In genomic region chr10:118110750-118111149, GRCh38 we compare ENCODE assay signal across 26 cellular contexts.
"Had no signal": no experiment of that assay in that cellular context is flagged by ENCODE, and none has a peak within 500 bp of the region (broad histone marks: within the 10 kb centered on the region; RNA-seq: fewer than 3 reads in every experiment).

No MANE protein-coding gene starts in this region.

- H3K27ac Mint-ChIP-seq: neural progenitor cell; progenitor cell of endocrine pancreas; stimulated activated effector memory CD8-positive, alpha-beta T cell treated with anti-CD3 and anti-CD28 coated beads, Interleukin-12 subunit alpha, Interleukin-12 subunit beta, amount 100 ng/mL, for 72 hours; stimulated activated naive B cell treated with anti-CD40 and anti-IgM and Interleukin-4, amounts not matched to agents 10 μg/mL and 1 μg/mL and 100 μg/mL, for 72 hours; stimulated activated naive CD8-positive, alpha-beta T cell treated with anti-CD3 and anti-CD28 coated beads, Interleukin-15, Interleukin-2, amounts not matched to agents 100 ng/mL and 50 ng/mL, for 24 hours had no signal

- H3K36me3 Mint-ChIP-seq: neural progenitor cell; stimulated activated effector memory CD8-positive, alpha-beta T cell treated with anti-CD3 and anti-CD28 coated beads, Interleukin-12 subunit alpha, Interleukin-12 subunit beta, amount 100 ng/mL, for 72 hours; stimulated activated naive B cell treated with anti-CD40 and anti-IgM and Interleukin-4, amounts not matched to agents 10 μg/mL and 1 μg/mL and 100 μg/mL, for 72 hours had no signal

- H3K4me3 Mint-ChIP-seq: nephron; neural progenitor cell; stimulated activated effector memory CD8-positive, alpha-beta T cell treated with anti-CD3 and anti-CD28 coated beads, Interleukin-12 subunit alpha, Interleukin-12 subunit beta, amount 100 ng/mL, for 72 hours; stimulated activated naive B cell treated with anti-CD40 and anti-IgM and Interleukin-4, amounts not matched to agents 10 μg/mL and 1 μg/mL and 100 μg/mL, for 72 hours; stimulated activated naive CD8-positive, alpha-beta T cell treated with anti-CD3 and anti-CD28 coated beads, Interleukin-15, Interleukin-2, amounts not matched to agents 100 ng/mL and 50 ng/mL, for 24 hours had no signal

- H3K9me3 Mint-ChIP-seq: nephron; stimulated activated effector memory CD8-positive, alpha-beta T cell treated with anti-CD3 and anti-CD28 coated beads, Interleukin-12 subunit alpha, Interleukin-12 subunit beta, amount 100 ng/mL, for 72 hours; stimulated activated naive B cell treated with anti-CD40 and anti-IgM and Interleukin-4, amounts not matched to agents 10 μg/mL and 1 μg/mL and 100 μg/mL, for 72 hours; stimulated activated naive CD8-positive, alpha-beta T cell treated with anti-CD3 and anti-CD28 coated beads, Interleukin-15, Interleukin-2, amounts not matched to agents 100 ng/mL and 50 ng/mL, for 24 hours had no signal

- H3K27me3 Mint-ChIP-seq: progenitor cell of endocrine pancreas had no signal

- DNase-seq: occipital lobe; ovary; posterior cingulate gyrus; psoas muscle; right cardiac atrium; right lobe of liver; sigmoid colon; small intestine; stimulated activated CD4-positive, alpha-beta T cell treated with anti-CD3 and anti-CD28 coated beads, Interleukin-15, amount 100 ng/mL, for 24 hours; stimulated activated CD4-positive, alpha-beta T cell treated with anti-CD3 and anti-CD28 coated beads, Interleukin-2, amount 100 ng/mL, for 24 hours; stimulated activated CD4-positive, alpha-beta T cell treated with anti-CD3 and anti-CD28 coated beads, Interleukin-2, amount 100 ng/mL, for 48 hours; stimulated activated CD4-positive, alpha-beta T cell treated with anti-CD3 and anti-CD28 coated beads, Interleukin-4, amount 100 ng/mL, for 24 hours; stimulated activated naive B cell treated with anti-CD40 and anti-IgM and Interleukin-4, amounts not matched to agents 10 μg/mL and 1 μg/mL and 100 μg/mL, for 72 hours; stimulated activated naive CD4-positive, alpha-beta T cell treated with Interleukin-2 at 50 U/mL for 16 hours; stomach; thyroid gland; trophoblast cell; upper lobe of left lung had no signal

- H3K4me1 Mint-ChIP-seq: stimulated activated effector memory CD8-positive, alpha-beta T cell treated with anti-CD3 and anti-CD28 coated beads, Interleukin-12 subunit alpha, Interleukin-12 subunit beta, amount 100 ng/mL, for 72 hours; stimulated activated naive B cell treated with anti-CD40 and anti-IgM and Interleukin-4, amounts not matched to agents 10 μg/mL and 1 μg/mL and 100 μg/mL, for 72 hours had no signal

- H3K9me3 ChIP-seq: ovary, psoas muscle, right lobe of liver, sigmoid colon, stomach, thoracic aorta, thyroid gland, tibial nerve, upper lobe of left lung, vagina had no signal

- ATAC-seq: psoas muscle; right cardiac atrium; right lobe of liver; stimulated activated effector memory CD8-positive, alpha-beta T cell treated with anti-CD3 and anti-CD28 coated beads, Interleukin-12 subunit alpha, Interleukin-12 subunit beta, amount 100 ng/mL, for 72 hours; stimulated activated naive B cell treated with anti-CD40 and anti-IgM and Interleukin-4, amounts not matched to agents 10 μg/mL and 1 μg/mL and 100 μg/mL, for 72 hours had no signal
